18 cellular contexts compared by ENCODE assay signal in genomic region chr1:202569393-202570322, GRCh38.
DNase-seq lines count a peak whose midpoint lies in the region; TF ChIP-seq lines count a peak whose summit lies in the region.
"Had no signal": no experiment of that assay in that cellular context is flagged by ENCODE, and none has a peak within 500 bp of the region (broad histone marks: within the 10 kb centered on the region; RNA-seq: fewer than 3 reads in every experiment).

No MANE protein-coding gene starts in this region.

- H3K36me3 ChIP-seq in muscle layer of colon (ENCODE audit: insufficient read depth, low read length) (peaks cover 90% of the 10 kb centered on the region), tibial artery (peaks cover 44 to 76% (median 56%) of the 10 kb centered on the region in 3 donors), BE2C (peaks cover 7% of the 10 kb centered on the region)
- H3K36me3 ChIP-seq: brain microvascular endothelial cell, HAP-1 had no signal

- intact Hi-C loops in tibial artery (cut with DNase I; ENCODE audit: low total_unique reads): no loop called here

- H3K4me3 ChIP-seq in muscle layer of colon (ENCODE audit: low read depth in 1 of 2, low read length in 2 of 2) (no peak overlapping the region), tibial artery (no peak overlapping the region), BE2C (ENCODE audit: low read depth, low read length) (no peak overlapping the region)
- H3K4me3 ChIP-seq: HAP-1, Peyer's patch had no signal

- no peaks in the 10 kb centered on the region for H3K9me3 ChIP-seq in muscle layer of colon (ENCODE audit: low read length)
- H3K9me3 ChIP-seq in tibial artery: no peaks in the 10 kb centered on the region
- H3K9me3 ChIP-seq in BE2C: no peaks in the 10 kb centered on the region
- H3K9me3 ChIP-seq: HAP-1, Peyer's patch had no signal

- no peak overlapping the region for H3K9ac ChIP-seq in muscle layer of colon (ENCODE audit: low read length)

- TF ChIP-seq CTCF in tibial artery (IDR thresholded peaks at IDR 0.05) (no peak), BE2C (IDR thresholded peaks at IDR 0.05; ENCODE audit: low read depth, low read length) (no peak)

- H3K4me1 ChIP-seq in muscle layer of colon (ENCODE audit: insufficient read depth, low read length) (peaks cover 98% of the 10 kb centered on the region), tibial artery (peaks cover 4 to 97% (median 66%) of the 10 kb centered on the region in 4 donors), BE2C (peaks cover 55% of the 10 kb centered on the region)

- H3K27ac ChIP-seq in epithelial cell of prostate: peak overlapping the region; percentile 29
- H3K27ac ChIP-seq in muscle layer of colon (ENCODE audit: low read depth, low read length): peak overlapping the region; percentile 51
- H3K27ac ChIP-seq in tibial artery: peak overlapping the region; percentile 77 to 95
- H3K27ac ChIP-seq: brain microvascular endothelial cell had no signal

- peak; percentile 63 for DNase-seq in NCI-H2171 treated with DMSO at 0.1 percent for 48 hours (lab: John Stamatoyannopoulos, UW)
- no peak for DNase-seq in NCI-H2171 (lab: John Stamatoyannopoulos, UW)
- no peak for DNase-seq in epithelial cell of prostate (ENCODE audit: low read depth, low spot score)
- DNase-seq in tibial artery: no peak
- no peak for DNase-seq in SK-N-DZ (ENCODE audit: low spot score)
- no peak for DNase-seq in epidermal melanocyte (ENCODE audit: insufficient read length, low spot score)
- no peak for DNase-seq in BE2C
- DNase-seq: activated CD4-positive, alpha-beta T cell treated with anti-CD3 and anti-CD28 coated beads for 1 hour; activated CD8-positive, alpha-beta memory T cell treated with anti-CD3 and anti-CD28 coated beads, Interleukin-2, amount 50 U/mL, for 4 hours; activated naive CD4-positive, alpha-beta T cell treated with Interleukin-2 at 50 U/mL for 16 hours; brain microvascular endothelial cell; effector CD8-positive, alpha-beta T cell; NCI-H1436 treated with DMSO at 0.1 percent for 48 hours; NCI-H524; T-cell had no signal

- H3K27me3 ChIP-seq in muscle layer of colon (ENCODE audit: control insufficient read depth in 1 of 2, insufficient read depth in 2 of 2, low read length in 2 of 2) (no peaks in the 10 kb centered on the region), tibial artery (no peaks in the 10 kb centered on the region), BE2C (no peaks in the 10 kb centered on the region)
- H3K27me3 ChIP-seq: brain microvascular endothelial cell, Peyer's patch had no signal

Comparison
In these comparisons a context has a peak if more than half of its experiments do, and no peak if none do; other contexts are left out.
1. H3K27ac ChIP-seq: peak in every context shown above with its lines; median percentile 86 in tibial artery; 51 in muscle layer of colon; 29 in epithelial cell of prostate.